ENCODE assay signal across 8 cellular contexts in the genomic region with DNA sequence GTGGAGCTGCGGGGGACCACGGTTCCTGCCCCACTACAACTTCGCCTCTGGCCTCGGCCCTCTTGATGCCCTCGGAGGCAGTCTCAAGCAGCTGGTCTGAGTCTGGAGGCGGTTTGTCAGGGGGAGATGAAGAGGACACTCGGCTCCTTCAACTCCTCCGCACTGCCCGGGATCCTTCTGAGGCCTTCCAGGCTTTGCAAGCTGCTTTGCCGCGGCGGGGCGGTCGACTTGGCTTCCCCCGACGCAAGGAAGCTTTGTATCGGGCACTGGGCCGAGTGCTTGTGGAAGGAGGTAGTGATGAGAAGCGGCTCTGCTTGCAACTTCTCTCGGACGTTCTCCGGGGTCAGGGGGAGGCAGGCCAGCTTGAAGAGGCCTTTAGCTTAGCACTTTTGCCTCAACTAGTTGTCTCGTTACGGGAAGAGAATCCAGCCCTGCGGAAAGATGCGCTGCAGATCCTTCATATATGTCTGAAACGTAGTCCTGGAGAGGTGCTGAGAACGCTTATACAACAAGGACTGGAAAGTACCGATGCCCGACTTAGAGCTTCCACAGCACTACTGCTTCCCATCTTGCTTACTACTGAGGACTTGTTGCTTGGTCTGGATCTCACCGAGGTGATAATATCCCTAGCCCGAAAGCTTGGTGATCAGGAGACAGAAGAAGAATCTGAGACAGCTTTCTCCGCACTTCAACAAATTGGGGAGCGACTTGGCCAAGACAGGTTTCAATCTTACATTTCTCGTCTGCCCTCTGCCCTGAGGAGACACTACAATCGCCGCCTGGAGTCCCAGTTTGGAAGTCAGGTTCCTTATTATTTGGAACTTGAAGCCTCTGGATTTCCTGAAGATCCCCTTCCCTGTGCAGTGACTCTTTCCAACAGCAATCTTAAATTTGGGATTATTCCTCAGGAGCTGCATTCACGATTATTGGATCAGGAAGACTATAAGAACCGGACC. TPM values are rescaled to one million over a fixed set of nuclear protein-coding genes. Genes with fewer than 3 reads are reported as not detected.
DNase-seq lines count a peak whose midpoint lies in the region; ATAC-seq and TF ChIP-seq lines count a peak whose summit lies in the region.

No MANE protein-coding gene starts in this region.

- H3K79me2 ChIP-seq in OCI-LY3 (ENCODE audit: low read length): peaks cover 94% of the 10 kb centered on the region

- TF ChIP-seq CTCF in OCI-LY3 (IDR thresholded peaks at IDR 0.05; ENCODE audit: low read depth, low read length) (no peak), liver (IDR thresholded peaks at IDR 0.05; ENCODE audit: low read depth, low read length, missing input control) (no peak), suprapubic skin (IDR thresholded peaks at IDR 0.05) (no peak)

- no peak for TF ChIP-seq RAD21 in liver (IDR thresholded peaks at IDR 0.05)

- H2AFZ ChIP-seq in OCI-LY3 (ENCODE audit: low read depth, low read length): peak overlapping the region; percentile 55; the same call in 1 of the 2 replicates

- peak overlapping the region; percentile 69 for H3K9ac ChIP-seq in OCI-LY3 (ENCODE audit: low read length)
- peak overlapping the region; percentile 30 to 50 for H3K9ac ChIP-seq in liver (ENCODE audit: low read depth in 1 of 2, low read length in 2 of 2)

- peak overlapping the region; percentile 78 for H3K4me2 ChIP-seq in OCI-LY3 (ENCODE audit: low read length)

- ATAC-seq in GM21723 (IDR thresholded peaks at IDR 0.05; ENCODE audit: unreplicated experiment): peak; percentile 3

- H3K27me3 ChIP-seq in OCI-LY3 (ENCODE audit: low read depth, low read length): no peaks in the 10 kb centered on the region
- H3K27me3 ChIP-seq in liver (ENCODE audit: control insufficient read depth in 4 of 4, insufficient read depth in 4 of 4, low read length in 3 of 4): no peaks in the 10 kb centered on the region
- no peaks in the 10 kb centered on the region for H3K27me3 ChIP-seq in suprapubic skin

- H3K36me3 ChIP-seq in OCI-LY3 (replicated peaks; ENCODE audit: low read depth, low read length): peaks cover 23% of the 10 kb centered on the region
- H3K36me3 ChIP-seq in liver (ENCODE audit: control insufficient read depth in 4 of 4, insufficient read depth in 3 of 4, low read depth in 1 of 4, low read length in 3 of 4): no peaks in the 10 kb centered on the region
- H3K36me3 ChIP-seq in suprapubic skin: no peaks in the 10 kb centered on the region

- DNase-seq in DMS79 treated with DMSO at 0.1 percent for 48 hours (lab: John Stamatoyannopoulos, UW): peak; percentile 84
- no peak for DNase-seq in DMS79 (lab: John Stamatoyannopoulos, UW)
- DNase-seq in dedifferentiated amniotic fluid mesenchymal stem cell (ENCODE audit: extremely low spot score): peak; percentile 24
- DNase-seq in suprapubic skin (ENCODE audit: low spot score in 2 of 2): peak; percentile 83 to 85
- DNase-seq in kidney glomerular epithelial cell (lab: John Stamatoyannopoulos, UW): no peak

- peaks cover 17% of the 10 kb centered on the region for H4K20me1 ChIP-seq in OCI-LY3 (ENCODE audit: insufficient read depth, low read length)

- peaks cover 10% of the 10 kb centered on the region; the same call in 1 of the 2 replicates for H3K9me3 ChIP-seq in OCI-LY3 (ENCODE audit: insufficient read depth, low read length)
- no peaks in the 10 kb centered on the region for H3K9me3 ChIP-seq in liver (ENCODE audit: control insufficient read depth in 4 of 4, low read length in 3 of 4)
- no peaks in the 10 kb centered on the region for H3K9me3 ChIP-seq in suprapubic skin

- WGBS in liver: 9% methylated on average over 39 of the region's 39 CpGs
- WGBS in suprapubic skin: 4% methylated on average over 22 of the region's 39 CpGs

- no peak for TF ChIP-seq POLR2A in suprapubic skin (IDR thresholded peaks at IDR 0.05)

- H3K27ac ChIP-seq in OCI-LY3 (ENCODE audit: low read length) (peak overlapping the region; percentile 44), liver (ENCODE audit: low read depth in 1 of 2, low read length in 2 of 2) (peak overlapping the region; percentile 68 to 85), suprapubic skin (peak overlapping the region; percentile 95)

- H3K4me1 ChIP-seq in OCI-LY3 (ENCODE audit: low read length) (peaks cover 30% of the 10 kb centered on the region), liver (ENCODE audit: control insufficient read depth in 4 of 4, insufficient read depth in 4 of 4, low read length in 3 of 4) (peaks cover 5 to 54% (median 47%) of the 10 kb centered on the region in 4 donors), suprapubic skin (peaks cover 81% of the 10 kb centered on the region)

- H3K4me3 ChIP-seq in OCI-LY3 (ENCODE audit: low read length) (peak overlapping the region; percentile 86), liver (ENCODE audit: low read depth in 1 of 3, low read length in 3 of 3) (peak overlapping the region; percentile 74 to 99 (median 80)), suprapubic skin (peak overlapping the region; percentile 96)

- no peak for TF ChIP-seq EP300 in suprapubic skin (IDR thresholded peaks at IDR 0.05)

TF ChIP-seq in liver, 16 proteins besides CTCF, POLR2A, EP300 and RAD21:
- TF ChIP-seq RXRA (IDR thresholded peaks at IDR 0.05) (no peak), JUND (IDR thresholded peaks at IDR 0.05) (no peak), FOXA1 (IDR thresholded peaks at IDR 0.05) (no peak), NR2F2 (IDR thresholded peaks at IDR 0.05) (no peak), YY1 (IDR thresholded peaks at IDR 0.05) (no peak), TAF1 (conservative IDR thresholded peaks at IDR 0.05) (no peak), FOXA2 (IDR thresholded peaks at IDR 0.05) (no peak), HNF4G (IDR thresholded peaks at IDR 0.05) (no peak), GABPA (IDR thresholded peaks at IDR 0.05 in 1 of 2, conservative IDR thresholded peaks at IDR 0.05 in 1 of 2) (no peak), HNF4A (conservative IDR thresholded peaks at IDR 0.05) (no peak), EGR1 (IDR thresholded peaks at IDR 0.05; ENCODE audit: low read depth in 2 of 2) (no peak), SP1 (IDR thresholded peaks at IDR 0.05) (no peak)
- TF ChIP-seq, protein P1, sequence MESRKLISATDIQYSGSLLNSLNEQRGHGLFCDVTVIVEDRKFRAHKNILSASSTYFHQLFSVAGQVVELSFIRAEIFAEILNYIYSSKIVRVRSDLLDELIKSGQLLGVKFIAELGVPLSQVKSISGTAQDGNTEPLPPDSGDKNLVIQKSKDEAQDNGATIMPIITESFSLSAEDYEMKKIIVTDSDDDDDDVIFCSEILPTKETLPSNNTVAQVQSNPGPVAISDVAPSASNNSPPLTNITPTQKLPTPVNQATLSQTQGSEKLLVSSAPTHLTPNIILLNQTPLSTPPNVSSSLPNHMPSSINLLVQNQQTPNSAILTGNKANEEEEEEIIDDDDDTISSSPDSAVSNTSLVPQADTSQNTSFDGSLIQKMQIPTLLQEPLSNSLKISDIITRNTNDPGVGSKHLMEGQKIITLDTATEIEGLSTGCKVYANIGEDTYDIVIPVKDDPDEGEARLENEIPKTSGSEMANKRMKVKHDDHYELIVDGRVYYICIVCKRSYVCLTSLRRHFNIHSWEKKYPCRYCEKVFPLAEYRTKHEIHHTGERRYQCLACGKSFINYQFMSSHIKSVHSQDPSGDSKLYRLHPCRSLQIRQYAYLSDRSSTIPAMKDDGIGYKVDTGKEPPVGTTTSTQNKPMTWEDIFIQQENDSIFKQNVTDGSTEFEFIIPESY (IDR thresholded peaks at IDR 0.05): no peak
- TF ChIP-seq, protein P2, sequence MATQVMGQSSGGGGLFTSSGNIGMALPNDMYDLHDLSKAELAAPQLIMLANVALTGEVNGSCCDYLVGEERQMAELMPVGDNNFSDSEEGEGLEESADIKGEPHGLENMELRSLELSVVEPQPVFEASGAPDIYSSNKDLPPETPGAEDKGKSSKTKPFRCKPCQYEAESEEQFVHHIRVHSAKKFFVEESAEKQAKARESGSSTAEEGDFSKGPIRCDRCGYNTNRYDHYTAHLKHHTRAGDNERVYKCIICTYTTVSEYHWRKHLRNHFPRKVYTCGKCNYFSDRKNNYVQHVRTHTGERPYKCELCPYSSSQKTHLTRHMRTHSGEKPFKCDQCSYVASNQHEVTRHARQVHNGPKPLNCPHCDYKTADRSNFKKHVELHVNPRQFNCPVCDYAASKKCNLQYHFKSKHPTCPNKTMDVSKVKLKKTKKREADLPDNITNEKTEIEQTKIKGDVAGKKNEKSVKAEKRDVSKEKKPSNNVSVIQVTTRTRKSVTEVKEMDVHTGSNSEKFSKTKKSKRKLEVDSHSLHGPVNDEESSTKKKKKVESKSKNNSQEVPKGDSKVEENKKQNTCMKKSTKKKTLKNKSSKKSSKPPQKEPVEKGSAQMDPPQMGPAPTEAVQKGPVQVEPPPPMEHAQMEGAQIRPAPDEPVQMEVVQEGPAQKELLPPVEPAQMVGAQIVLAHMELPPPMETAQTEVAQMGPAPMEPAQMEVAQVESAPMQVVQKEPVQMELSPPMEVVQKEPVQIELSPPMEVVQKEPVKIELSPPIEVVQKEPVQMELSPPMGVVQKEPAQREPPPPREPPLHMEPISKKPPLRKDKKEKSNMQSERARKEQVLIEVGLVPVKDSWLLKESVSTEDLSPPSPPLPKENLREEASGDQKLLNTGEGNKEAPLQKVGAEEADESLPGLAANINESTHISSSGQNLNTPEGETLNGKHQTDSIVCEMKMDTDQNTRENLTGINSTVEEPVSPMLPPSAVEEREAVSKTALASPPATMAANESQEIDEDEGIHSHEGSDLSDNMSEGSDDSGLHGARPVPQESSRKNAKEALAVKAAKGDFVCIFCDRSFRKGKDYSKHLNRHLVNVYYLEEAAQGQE (IDR thresholded peaks at IDR 0.05): no peak
- TF ChIP-seq, protein P3, sequence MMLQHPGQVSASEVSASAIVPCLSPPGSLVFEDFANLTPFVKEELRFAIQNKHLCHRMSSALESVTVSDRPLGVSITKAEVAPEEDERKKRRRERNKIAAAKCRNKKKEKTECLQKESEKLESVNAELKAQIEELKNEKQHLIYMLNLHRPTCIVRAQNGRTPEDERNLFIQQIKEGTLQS (IDR thresholded peaks at IDR 0.05): no peak
- TF ChIP-seq, protein P4, sequence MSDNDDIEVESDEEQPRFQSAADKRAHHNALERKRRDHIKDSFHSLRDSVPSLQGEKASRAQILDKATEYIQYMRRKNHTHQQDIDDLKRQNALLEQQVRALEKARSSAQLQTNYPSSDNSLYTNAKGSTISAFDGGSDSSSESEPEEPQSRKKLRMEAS (IDR thresholded peaks at IDR 0.05): no peak

RNA-seq across cellular contexts. Expression of a gene that starts 0.9 kb away (rescaled TPM):
- total RNA-seq in liver (10 to 100 TPM; 10.5 to 12.7 TPM), suprapubic skin (10 to 100 TPM; 12.5 to 24.3 (median 14.2) TPM)
- 1 to 10 TPM; 2.5 to 4.4 TPM for polyA plus RNA-seq in liver

RNA-seq across cellular contexts. Expression of a gene that starts 1.1 kb away (rescaled TPM):
- total RNA-seq in liver (1 to 10 TPM; 7.4 to 7.9 TPM), suprapubic skin (10 to 100 TPM; 13.7 to 23.5 (median 16.2) TPM)
- 1 to 10 TPM; 2.3 to 4.1 TPM for polyA plus RNA-seq in liver

Comparison
In these comparisons a context has a peak if more than half of its experiments do, and no peak if none do; other contexts are left out.
1. DNase-seq: peak in DMS79 treated with DMSO at 0.1 percent for 48 hours (single experiment), dedifferentiated amniotic fluid mesenchymal stem cell (single experiment) and suprapubic skin (2 of 2); none in DMS79 (single experiment) and kidney glomerular epithelial cell (single experiment).
2. H3K27ac ChIP-seq: peak in every context shown above with its lines; median percentile 95 in suprapubic skin; 76 in liver; 44 in OCI-LY3.
3. Peak in every context shown above with its lines, with median percentiles within 50 percentile points of each other: H3K4me3 ChIP-seq.